Comparison of ENCODE assay signal across 11 cellular contexts in genomic region chr1:19606817-19607706, GRCh38. TPM values are rescaled to one million over a fixed set of nuclear protein-coding genes. Genes with fewer than 3 reads are reported as not detected.
DNase-seq lines count a peak whose midpoint lies in the region; ATAC-seq and TF ChIP-seq lines count a peak whose summit lies in the region.
"Had no signal": no experiment of that assay in that cellular context is flagged by ENCODE, and none has a peak within 500 bp of the region (broad histone marks: within the 10 kb centered on the region; RNA-seq: fewer than 3 reads in every experiment).

No MANE protein-coding gene starts in this region.

- no peaks in the 10 kb centered on the region for H3K27me3 Mint-ChIP-seq in activated T-helper 2 cell treated with anti-CD3 and anti-CD28 coated beads, Interferon-gamma antibody, Interleukin-2, Interleukin-4, amounts not matched to agents 10 μg/mL and 5 μg/mL and 100 μg/mL, durations not matched to agents 14 hours and 24 hours and 36 hours (ENCODE audit: low read depth)
- no peaks in the 10 kb centered on the region for H3K27me3 Mint-ChIP-seq in mesothelial cell of epicardium (ENCODE audit: low read depth)

- H3K36me3 ChIP-seq in thyroid gland = no peaks in the 10 kb centered on the region

- H3K9me3 ChIP-seq in thyroid gland = no peaks in the 10 kb centered on the region

- peak overlapping the region; percentile 3 to 48 (median 15) for H3K27ac ChIP-seq in thyroid gland
- H3K27ac ChIP-seq: foreskin keratinocyte had no signal

- DNase-seq in activated T-cell treated with anti-CD3 and anti-CD28 coated beads for 24 hours (ENCODE audit: low read depth) (peak; percentile 26), activated T-cell treated with anti-CD3 and anti-CD28 coated beads for 4 hours (no peak), fibroblast of villous mesenchyme (ENCODE audit: low read depth) (peak; percentile 69), thyroid gland (no peak), OCI-M2 (lab: John Stamatoyannopoulos, UW; ENCODE audit: unreplicated experiment) (no peak), mesothelial cell of epicardium (ENCODE audit: low spot score in 2 of 2, unreplicated experiment in 2 of 2) (no peak)
- peak; percentile 61 for DNase-seq in activated T-helper 2 cell treated with anti-CD3 and anti-CD28 coated beads, Interferon-gamma antibody, Interleukin-2, Interleukin-4, amounts not matched to agents 10 μg/mL and 5 μg/mL and 100 μg/mL, durations not matched to agents 14 hours and 24 hours and 36 hours (ENCODE audit: low spot score)
- DNase-seq: foreskin keratinocyte, nephron progenitor cell had no signal

- WGBS in thyroid gland, 2 donors = 56 to 65% methylated on average over 5 of the region's 5 CpGs

- peaks cover 40% of the 10 kb centered on the region for H3K4me1 Mint-ChIP-seq in activated T-helper 2 cell treated with anti-CD3 and anti-CD28 coated beads, Interferon-gamma antibody, Interleukin-2, Interleukin-4, amounts not matched to agents 10 μg/mL and 5 μg/mL and 100 μg/mL, durations not matched to agents 14 hours and 24 hours and 36 hours (ENCODE audit: low read depth)
- H3K4me1 Mint-ChIP-seq in mesothelial cell of epicardium = peaks cover 2% of the 10 kb centered on the region
- H3K4me1 Mint-ChIP-seq: nephron progenitor cell had no signal

- peaks cover 53% of the 10 kb centered on the region for H3K36me3 Mint-ChIP-seq in activated T-helper 2 cell treated with anti-CD3 and anti-CD28 coated beads, Interferon-gamma antibody, Interleukin-2, Interleukin-4, amounts not matched to agents 10 μg/mL and 5 μg/mL and 100 μg/mL, durations not matched to agents 14 hours and 24 hours and 36 hours (ENCODE audit: low read depth)
- H3K36me3 Mint-ChIP-seq in mesothelial cell of epicardium = peaks cover 3% of the 10 kb centered on the region

- H3K27ac Mint-ChIP-seq in activated T-helper 2 cell treated with anti-CD3 and anti-CD28 coated beads, Interferon-gamma antibody, Interleukin-2, Interleukin-4, amounts not matched to agents 10 μg/mL and 5 μg/mL and 100 μg/mL, durations not matched to agents 14 hours and 24 hours and 36 hours = peak overlapping the region; percentile 82
- H3K27ac Mint-ChIP-seq in mesothelial cell of epicardium = no peak overlapping the region
- H3K27ac Mint-ChIP-seq: nephron progenitor cell had no signal

- intact Hi-C loops in activated T-helper 2 cell treated with anti-CD3 and anti-CD28 coated beads, Interferon-gamma antibody, Interleukin-2, Interleukin-4, amounts not matched to agents 10 μg/mL and 5 μg/mL and 100 μg/mL, durations not matched to agents 14 hours and 24 hours and 36 hours (cut with micrococcal nuclease) = loop anchor here (1.0 kb wide), 1 partner anchor 11 kb away; a partner anchor contains a TSS
- intact Hi-C loops in thyroid gland (cut with DNase I) = no loop called here

- ATAC-seq in GM21367 (IDR thresholded peaks at IDR 0.05; ENCODE audit: unreplicated experiment) = no peak
- ATAC-seq: foreskin keratinocyte, HCT116 had no signal

- H3K4me3 ChIP-seq in fibroblast of villous mesenchyme (ENCODE audit: low read depth, low read length) (no peak overlapping the region), thyroid gland (replicated peaks in 1 of 3) (no peak overlapping the region)

- H3K9me3 Mint-ChIP-seq in activated T-helper 2 cell treated with anti-CD3 and anti-CD28 coated beads, Interferon-gamma antibody, Interleukin-2, Interleukin-4, amounts not matched to agents 10 μg/mL and 5 μg/mL and 100 μg/mL, durations not matched to agents 14 hours and 24 hours and 36 hours = no peaks in the 10 kb centered on the region
- no peaks in the 10 kb centered on the region for H3K9me3 Mint-ChIP-seq in mesothelial cell of epicardium
- H3K9me3 Mint-ChIP-seq: nephron progenitor cell had no signal

- peak overlapping the region; percentile 18 for H3K4me3 Mint-ChIP-seq in activated T-helper 2 cell treated with anti-CD3 and anti-CD28 coated beads, Interferon-gamma antibody, Interleukin-2, Interleukin-4, amounts not matched to agents 10 μg/mL and 5 μg/mL and 100 μg/mL, durations not matched to agents 14 hours and 24 hours and 36 hours (ENCODE audit: low read depth)
- no peak overlapping the region for H3K4me3 Mint-ChIP-seq in mesothelial cell of epicardium
- H3K4me3 Mint-ChIP-seq: nephron progenitor cell had no signal

- no peaks in the 10 kb centered on the region for H3K27me3 ChIP-seq in thyroid gland
- H3K27me3 ChIP-seq: foreskin keratinocyte had no signal

- H3K4me1 ChIP-seq in thyroid gland = peaks cover 31 to 37% of the 10 kb centered on the region in 2 donors

- TF ChIP-seq POLR2A in thyroid gland (IDR thresholded peaks at IDR 0.05) = no peak

- TF ChIP-seq CTCF in fibroblast of villous mesenchyme (IDR thresholded peaks at IDR 0.05; ENCODE audit: insufficient read depth, low read depth, low read length) (no peak), thyroid gland (IDR thresholded peaks at IDR 0.05) (no peak), mesothelial cell of epicardium (IDR thresholded peaks at IDR 0.05; ENCODE audit: unreplicated experiment) (no peak)

RNA-seq across cellular contexts. Expression of gene NBL1, which starts 37.0 kb away (rescaled TPM):
- 51.6 and 55.7 TPM in 2 replicates for total RNA-seq in activated T-helper 2 cell treated with anti-CD3 and anti-CD28 coated beads, Interferon-gamma antibody, Interleukin-2, Interleukin-4, amounts not matched to agents 10 μg/mL and 5 μg/mL and 100 μg/mL, durations not matched to agents 14 hours and 24 hours and 36 hours
- total RNA-seq in fibroblast of villous mesenchyme (61.3 and 90.5 TPM in 2 replicates), thyroid gland (10 to 100 TPM; 29.4 to 70.4 (median 43.6) TPM), mesothelial cell of epicardium (20.0 to 22.9 TPM (median 20.3 TPM) in 3 replicates)

RNA-seq across cellular contexts. Expression of gene HTR6, which starts 57.6 kb away (rescaled TPM):
- total RNA-seq in activated T-helper 2 cell treated with anti-CD3 and anti-CD28 coated beads, Interferon-gamma antibody, Interleukin-2, Interleukin-4, amounts not matched to agents 10 μg/mL and 5 μg/mL and 100 μg/mL, durations not matched to agents 14 hours and 24 hours and 36 hours = not detected in 2 replicates
- total RNA-seq in fibroblast of villous mesenchyme (not detected in 2 replicates), thyroid gland (not detected), mesothelial cell of epicardium (0.11 to 0.24 TPM (median 0.11 TPM) in 3 replicates)
- total RNA-seq: foreskin keratinocyte had no signal

Comparison
In these comparisons a context has a peak if more than half of its experiments do, and no peak if none do; other contexts are left out.
1. DNase-seq: peak in activated T-cell treated with anti-CD3 and anti-CD28 coated beads for 24 hours (single experiment), activated T-helper 2 cell treated with anti-CD3 and anti-CD28 coated beads, Interferon-gamma antibody, Interleukin-2, Interleukin-4, amounts not matched to agents 10 μg/mL and 5 μg/mL and 100 μg/mL, durations not matched to agents 14 hours and 24 hours and 36 hours (single experiment) and fibroblast of villous mesenchyme (single experiment); none in activated T-cell treated with anti-CD3 and anti-CD28 coated beads for 4 hours (single experiment), thyroid gland (0 of 2), OCI-M2 (single experiment) and mesothelial cell of epicardium (0 of 2).